ENCODE assay signal across 9 cellular contexts in genomic region chr6:136921521-136921935, GRCh38. TPM values are rescaled to one million over a fixed set of nuclear protein-coding genes. Genes with fewer than 3 reads are reported as not detected.
DNase-seq lines count a peak whose midpoint lies in the region; ATAC-seq, FAIRE-seq and TF ChIP-seq lines count a peak whose summit lies in the region.
"Had no signal": no experiment of that assay in that cellular context is flagged by ENCODE, and none has a peak within 500 bp of the region (broad histone marks: within the 10 kb centered on the region; RNA-seq: fewer than 3 reads in every experiment).

No MANE protein-coding gene starts in this region.

- H3K27me3 Mint-ChIP-seq in activated CD8-positive, alpha-beta T cell treated with anti-CD3 and anti-CD28 coated beads, Interleukin-2, amount 10 ng/mL, durations not matched to agents 7 days and 5 days (ENCODE audit: low read depth): peaks cover 63% of the 10 kb centered on the region

- 0 out of 2 replicates have a peak, but pooled peaks cover 5% of the 10 kb centered on the region for H3F3A ChIP-seq in GM23248 (ENCODE audit: insufficient read depth)

- H3K4me3 ChIP-seq in BE2C (ENCODE audit: low read depth, low read length): peak overlapping the region; percentile 78
- peak overlapping the region; percentile 57 for H3K4me3 ChIP-seq in GM23248
- H3K4me3 ChIP-seq in heart right ventricle: peak overlapping the region; percentile 36 to 59 (median 52)

- no peaks in the 10 kb centered on the region; the same call in 1 of the 2 replicates for H3K9me3 ChIP-seq in BE2C
- no peaks in the 10 kb centered on the region for H3K9me3 ChIP-seq in GM23248 (ENCODE audit: low read depth)
- H3K9me3 ChIP-seq in heart right ventricle: no peaks in the 10 kb centered on the region

- no peak for TF ChIP-seq CTCF in BE2C (IDR thresholded peaks at IDR 0.05; ENCODE audit: low read depth, low read length)
- TF ChIP-seq CTCF in heart right ventricle (IDR thresholded peaks at IDR 0.05): no peak

- no peaks in the 10 kb centered on the region for H3K79me2 ChIP-seq in GM23248 (ENCODE audit: insufficient read depth)

- no peaks in the 10 kb centered on the region for H3K9me2 ChIP-seq in GM23248 (ENCODE audit: insufficient read depth)

- H4K20me1 ChIP-seq in GM23248 (ENCODE audit: insufficient read depth): no peaks in the 10 kb centered on the region

- H3K27ac ChIP-seq in GM23248: no peak overlapping the region
- H3K27ac ChIP-seq in heart right ventricle: no peak overlapping the region

- peaks cover 28% of the 10 kb centered on the region for H3K4me1 Mint-ChIP-seq in activated CD8-positive, alpha-beta T cell treated with anti-CD3 and anti-CD28 coated beads, Interleukin-2, amount 10 ng/mL, durations not matched to agents 7 days and 5 days (ENCODE audit: low read depth)

- peaks cover 10% of the 10 kb centered on the region for H3K4me1 ChIP-seq in BE2C
- H3K4me1 ChIP-seq in GM23248 (ENCODE audit: insufficient read depth): no peaks in the 10 kb centered on the region
- peaks cover 0 to 38% (median 33%) of the 10 kb centered on the region in 9 donors for H3K4me1 ChIP-seq in heart right ventricle

- FAIRE-seq in urothelium cell line (lab: Jason Lieb, UNC): no peak
- FAIRE-seq: islet of Langerhans had no signal

- CTCF ChIA-PET in activated CD8-positive, alpha-beta T cell treated with anti-CD3 and anti-CD28 coated beads, Interleukin-2, amount 10 ng/mL, durations not matched to agents 7 days and 5 days (lab: Charles Lee): no interaction called here

- peak overlapping the region; percentile 65 for H2AFZ ChIP-seq in GM23248

- peak; percentile 46 for DNase-seq in BE2C
- DNase-seq in GM23248: peak; percentile 49
- DNase-seq in activated CD8-positive, alpha-beta T cell treated with anti-CD3 and anti-CD28 coated beads, Interleukin-2, amount 10 ng/mL, durations not matched to agents 7 days and 5 days: no peak
- peak in 1 of 2 donors; percentile 14 for DNase-seq in heart right ventricle
- peak; percentile 73 for DNase-seq in retina
- no peak for DNase-seq in SKM-1 (lab: John Stamatoyannopoulos, UW; ENCODE audit: unreplicated experiment)
- no peak for DNase-seq in urothelium cell line (ENCODE audit: low spot score)

- no peaks in the 10 kb centered on the region for H3K36me3 Mint-ChIP-seq in activated CD8-positive, alpha-beta T cell treated with anti-CD3 and anti-CD28 coated beads, Interleukin-2, amount 10 ng/mL, durations not matched to agents 7 days and 5 days (ENCODE audit: low read depth)

- no peak overlapping the region for H3K9ac ChIP-seq in GM23248

- peaks cover 3% of the 10 kb centered on the region; the same call in 1 of the 2 replicates for H3K36me3 ChIP-seq in BE2C
- no peaks in the 10 kb centered on the region for H3K36me3 ChIP-seq in GM23248 (ENCODE audit: low read depth)
- peaks cover 0 to 6% (median 0%) of the 10 kb centered on the region in 9 donors for H3K36me3 ChIP-seq in heart right ventricle

- H3K27me3 ChIP-seq in BE2C (no peaks in the 10 kb centered on the region), GM23248 (replicated peaks; ENCODE audit: insufficient read depth) (peaks cover 56% of the 10 kb centered on the region), heart right ventricle (peaks cover 16 to 79% (median 57%) of the 10 kb centered on the region in 7 donors)

- ATAC-seq in activated CD8-positive, alpha-beta T cell treated with anti-CD3 and anti-CD28 coated beads, Interleukin-2, amount 10 ng/mL, durations not matched to agents 7 days and 5 days: no peak
- ATAC-seq in heart right ventricle (peak; percentile 14 to 61 (median 42)), GM19467 (IDR thresholded peaks at IDR 0.05; ENCODE audit: unreplicated experiment) (no peak)

- H3K4me3 Mint-ChIP-seq in activated CD8-positive, alpha-beta T cell treated with anti-CD3 and anti-CD28 coated beads, Interleukin-2, amount 10 ng/mL, durations not matched to agents 7 days and 5 days: peak overlapping the region; percentile 61

- no peaks in the 10 kb centered on the region for H3K9me3 Mint-ChIP-seq in activated CD8-positive, alpha-beta T cell treated with anti-CD3 and anti-CD28 coated beads, Interleukin-2, amount 10 ng/mL, durations not matched to agents 7 days and 5 days (ENCODE audit: insufficient read depth)

- no peak overlapping the region for H3K27ac Mint-ChIP-seq in activated CD8-positive, alpha-beta T cell treated with anti-CD3 and anti-CD28 coated beads, Interleukin-2, amount 10 ng/mL, durations not matched to agents 7 days and 5 days

- POLR2A ChIA-PET in activated CD8-positive, alpha-beta T cell treated with anti-CD3 and anti-CD28 coated beads, Interleukin-2, amount 10 ng/mL, durations not matched to agents 7 days and 5 days (lab: Charles Lee): interaction anchor here (0.9 kb wide), 1 partner anchor 99 kb away, joined by 3 read pairs; the partner anchor contains the start of gene PEX7

- WGBS in GM23248 (ENCODE audit: low coverage in 1 of 2, low lambda C conversion rate in 2 of 2, missing lambda C conversion rate in 2 of 2), 2 experiments: 1 to 2% methylated on average over 38 to 41 of the region's 47 CpGs
- WGBS in heart right ventricle, 2 donors: 1% methylated on average over 47 of the region's 47 CpGs

- intact Hi-C loops in heart right ventricle (cut with DNase I): no loop called here

- peak overlapping the region; percentile 67 for H3K4me2 ChIP-seq in GM23248 (ENCODE audit: unreplicated experiment)

- in situ Hi-C loops in GM23248 (cut with MboI): no loop called here

RNA-seq across cellular contexts. Expression of gene SLC35D3, which starts 0.6 kb away (rescaled TPM):
- polyA plus RNA-seq in BE2C (2012; ENCODE audit: insufficient read depth, insufficient read length, low read depth): 1.5 TPM
- total RNA-seq in GM23248 (2014; rRNA removed; shearing (Covaris generic)): not detected in 2 replicates
- not detected in 2 replicates for polyA plus RNA-seq in GM23248 (2016; fragmentation: Nextera tagmentation; extraction: Ambion mirVana)
- not detected for total RNA-seq in activated CD8-positive, alpha-beta T cell treated with anti-CD3 and anti-CD28 coated beads, Interleukin-2, amount 10 ng/mL, durations not matched to agents 7 days and 5 days
- total RNA-seq in heart right ventricle: not detected
- under 1 TPM in 1 of 2 donors, not detected in 1; 0.04 TPM for polyA plus RNA-seq in heart right ventricle

Comparison
In these comparisons a context has a peak if more than half of its experiments do, and no peak if none do; other contexts are left out.
1. DNase-seq: peak in BE2C (single experiment), GM23248 (single experiment) and retina (single experiment); none in activated CD8-positive, alpha-beta T cell treated with anti-CD3 and anti-CD28 coated beads, Interleukin-2, amount 10 ng/mL, durations not matched to agents 7 days and 5 days (single experiment), SKM-1 (single experiment) and urothelium cell line (single experiment).
2. ATAC-seq: peak in heart right ventricle (8 of 8); none in activated CD8-positive, alpha-beta T cell treated with anti-CD3 and anti-CD28 coated beads, Interleukin-2, amount 10 ng/mL, durations not matched to agents 7 days and 5 days (single experiment) and GM19467 (single experiment).
3. Peak in every context shown above with its lines, with median percentiles within 50 percentile points of each other: H3K4me3 ChIP-seq.